15 cellular contexts compared by ENCODE assay signal in the genomic region with DNA sequence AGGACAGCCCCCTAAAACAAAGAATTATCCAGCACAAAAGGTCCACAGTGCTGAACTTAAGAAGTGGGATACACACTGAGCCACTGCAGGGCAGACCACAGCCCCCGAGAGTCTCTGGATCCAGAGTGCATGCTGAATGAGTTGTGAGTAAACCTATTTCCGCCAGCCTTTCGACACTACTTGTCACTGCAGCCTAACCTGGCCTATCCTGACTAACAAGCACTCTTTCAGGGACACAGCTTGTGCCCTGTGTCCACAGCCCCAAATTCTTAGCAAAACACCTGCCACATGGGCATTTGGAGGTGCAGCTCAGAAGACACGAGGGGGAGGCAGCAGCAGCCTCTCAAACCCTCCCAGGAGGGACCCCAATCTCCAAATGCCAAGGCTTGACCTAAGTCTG. TPM values are rescaled to one million over a fixed set of nuclear protein-coding genes. Genes with fewer than 3 reads are reported as not detected.
A peak's percentile ranks its signal among the peaks of the same experiment; 100 is the strongest.
DNase-seq lines count a peak whose midpoint lies in the region; ATAC-seq, FAIRE-seq and TF ChIP-seq lines count a peak whose summit lies in the region.
"Had no signal": no experiment of that assay in that cellular context is flagged by ENCODE, and none has a peak within 500 bp of the region (broad histone marks: within the 10 kb centered on the region; RNA-seq: fewer than 3 reads in every experiment).

No MANE protein-coding gene starts in this region.

- no peaks in the 10 kb centered on the region for H3K36me3 Mint-ChIP-seq in activated T-cell treated with anti-CD3 and anti-CD28 coated beads, Interleukin-2, amount 50 U/mL, for 24 hours (ENCODE audit: low read depth)
- H3K36me3 Mint-ChIP-seq in activated T-cell treated with anti-CD3 and anti-CD28 coated beads, Interleukin-2, amount 50 U/mL, for 72 hours (ENCODE audit: insufficient read depth in 2 of 2), result no peaks in the 10 kb centered on the region
- H3K36me3 Mint-ChIP-seq in CD14-positive monocyte (peaks cover 21 to 31% of the 10 kb centered on the region in 2 donors), immature natural killer cell (no peaks in the 10 kb centered on the region)
- peaks cover 9% of the 10 kb centered on the region for H3K36me3 Mint-ChIP-seq in activated CD8-positive, alpha-beta T cell treated with anti-CD3 and anti-CD28 coated beads for 36 hours (ENCODE audit: low read depth)

- TF ChIP-seq CTCF in CD14-positive monocyte (IDR thresholded peaks at IDR 0.05), result no peak
- TF ChIP-seq CTCF in activated CD8-positive, alpha-beta T cell treated with anti-CD3 and anti-CD28 coated beads for 36 hours (IDR thresholded peaks at IDR 0.05), result no peak
- TF ChIP-seq CTCF in psoas muscle (IDR thresholded peaks at IDR 0.05), result no peak

- no peak for DNase-seq in activated T-cell treated with anti-CD3 and anti-CD28 coated beads, Interleukin-2, amount 50 U/mL, for 24 hours
- DNase-seq in activated T-cell treated with anti-CD3 and anti-CD28 coated beads, Interleukin-2, amount 50 U/mL, for 72 hours, result no peak
- no peak for DNase-seq in CD14-positive monocyte (ENCODE audit: low spot score)
- DNase-seq in activated CD8-positive, alpha-beta T cell treated with anti-CD3 and anti-CD28 coated beads for 36 hours, result no peak
- no peak for DNase-seq in immature natural killer cell
- DNase-seq in RCC 7860 (ENCODE audit: low spot score), result no peak
- DNase-seq in putamen (ENCODE audit: low spot score), result no peak
- no peak for DNase-seq in psoas muscle
- DNase-seq: NCI-H1092, NCI-H146, NCI-H774 had no signal

- 98% methylated on average over 4 of the region's 4 CpGs for WGBS in psoas muscle, 3 donors

- peak overlapping the region; percentile 10 for H3K27ac Mint-ChIP-seq in activated T-cell treated with anti-CD3 and anti-CD28 coated beads, Interleukin-2, amount 50 U/mL, for 24 hours
- H3K27ac Mint-ChIP-seq in activated T-cell treated with anti-CD3 and anti-CD28 coated beads, Interleukin-2, amount 50 U/mL, for 72 hours, result no peak overlapping the region
- H3K27ac Mint-ChIP-seq in CD14-positive monocyte, result peak overlapping the region in 4 of 7 donors; percentile 6 to 66 (median 25)
- H3K27ac Mint-ChIP-seq in activated CD8-positive, alpha-beta T cell treated with anti-CD3 and anti-CD28 coated beads for 36 hours, result peak overlapping the region; percentile 11
- H3K27ac Mint-ChIP-seq in immature natural killer cell, result peak overlapping the region in 5 of 6 donors; percentile 10 to 92 (median 80)
- H3K27ac Mint-ChIP-seq: B cell had no signal

- H3K9me3 Mint-ChIP-seq in activated T-cell treated with anti-CD3 and anti-CD28 coated beads, Interleukin-2, amount 50 U/mL, for 24 hours, result no peaks in the 10 kb centered on the region
- peaks cover 0 to 2% of the 10 kb centered on the region in 2 donors for H3K9me3 Mint-ChIP-seq in activated T-cell treated with anti-CD3 and anti-CD28 coated beads, Interleukin-2, amount 50 U/mL, for 72 hours
- H3K9me3 Mint-ChIP-seq in CD14-positive monocyte (peaks cover 0 to 5% (median 3%) of the 10 kb centered on the region in 7 donors), immature natural killer cell (no peaks in the 10 kb centered on the region)
- peaks cover 2% of the 10 kb centered on the region for H3K9me3 Mint-ChIP-seq in activated CD8-positive, alpha-beta T cell treated with anti-CD3 and anti-CD28 coated beads for 36 hours

- no peaks in the 10 kb centered on the region for H3K27me3 ChIP-seq in psoas muscle (ENCODE audit: insufficient read depth in 3 of 3, low read length in 2 of 3)

- FAIRE-seq in RCC 7860 (lab: Jason Lieb, UNC), result no peak

- H3K9me3 ChIP-seq in psoas muscle, result no peaks in the 10 kb centered on the region

- peaks cover 12% of the 10 kb centered on the region for H3K4me1 ChIP-seq in psoas muscle

- POLR2A ChIA-PET in activated CD8-positive, alpha-beta T cell treated with anti-CD3 and anti-CD28 coated beads for 36 hours (lab: Charles Lee), result no interaction called here

- intact Hi-C loops in CD14-positive monocyte (cut with micrococcal nuclease), result no loop called here
- intact Hi-C loops in activated CD8-positive, alpha-beta T cell treated with anti-CD3 and anti-CD28 coated beads for 36 hours (cut with micrococcal nuclease), result no loop called here
- intact Hi-C loops in psoas muscle (cut with DNase I), result no loop called here

- no peaks in the 10 kb centered on the region for H3K27me3 Mint-ChIP-seq in activated T-cell treated with anti-CD3 and anti-CD28 coated beads, Interleukin-2, amount 50 U/mL, for 24 hours
- no peaks in the 10 kb centered on the region for H3K27me3 Mint-ChIP-seq in activated T-cell treated with anti-CD3 and anti-CD28 coated beads, Interleukin-2, amount 50 U/mL, for 72 hours (ENCODE audit: low read depth)
- peaks cover 0 to 3% (median 0%) of the 10 kb centered on the region in 3 donors for H3K27me3 Mint-ChIP-seq in CD14-positive monocyte (ENCODE audit: low read depth in 3 of 3)
- H3K27me3 Mint-ChIP-seq in activated CD8-positive, alpha-beta T cell treated with anti-CD3 and anti-CD28 coated beads for 36 hours, result no peaks in the 10 kb centered on the region
- peaks cover 0 to 9% (median 0%) of the 10 kb centered on the region in 3 donors for H3K27me3 Mint-ChIP-seq in immature natural killer cell (ENCODE audit: low read depth in 3 of 3)
- H3K27me3 Mint-ChIP-seq: B cell had no signal

- no peak overlapping the region for H3K4me3 ChIP-seq in psoas muscle

- CTCF ChIA-PET in activated CD8-positive, alpha-beta T cell treated with anti-CD3 and anti-CD28 coated beads for 36 hours (lab: Charles Lee), result interaction anchor here (10.1 kb wide), 1 partner anchor 29 kb away, joined by 45 read pairs; no protein-coding TSS in a partner anchor

- no peak overlapping the region for H3K27ac ChIP-seq in psoas muscle
- H3K27ac ChIP-seq: 22Rv1, KMS-11 had no signal

- H3K36me3 ChIP-seq in psoas muscle (ENCODE audit: insufficient read depth in 1 of 2, low read depth in 1 of 2), result no peaks in the 10 kb centered on the region

- H3K4me1 Mint-ChIP-seq in activated T-cell treated with anti-CD3 and anti-CD28 coated beads, Interleukin-2, amount 50 U/mL, for 24 hours (ENCODE audit: low read depth), result peaks cover 67% of the 10 kb centered on the region
- peaks cover 34% of the 10 kb centered on the region for H3K4me1 Mint-ChIP-seq in activated T-cell treated with anti-CD3 and anti-CD28 coated beads, Interleukin-2, amount 50 U/mL, for 72 hours (ENCODE audit: low read depth)
- H3K4me1 Mint-ChIP-seq in CD14-positive monocyte, result peaks cover 76% of the 10 kb centered on the region
- H3K4me1 Mint-ChIP-seq in activated CD8-positive, alpha-beta T cell treated with anti-CD3 and anti-CD28 coated beads for 36 hours (ENCODE audit: low read depth), result peaks cover 71% of the 10 kb centered on the region
- peaks cover 79 to 82% of the 10 kb centered on the region in 2 donors for H3K4me1 Mint-ChIP-seq in immature natural killer cell

- ATAC-seq in activated T-cell treated with anti-CD3 and anti-CD28 coated beads, Interleukin-2, amount 50 U/mL, for 72 hours (replicated peaks in 1 of 2), result no peak
- no peak for ATAC-seq in activated CD8-positive, alpha-beta T cell treated with anti-CD3 and anti-CD28 coated beads for 36 hours
- no peak for ATAC-seq in psoas muscle
- ATAC-seq: Right ventricle myocardium inferior had no signal

- no peak overlapping the region for H3K4me3 Mint-ChIP-seq in activated T-cell treated with anti-CD3 and anti-CD28 coated beads, Interleukin-2, amount 50 U/mL, for 24 hours
- no peak overlapping the region for H3K4me3 Mint-ChIP-seq in activated T-cell treated with anti-CD3 and anti-CD28 coated beads, Interleukin-2, amount 50 U/mL, for 72 hours
- no peak overlapping the region for H3K4me3 Mint-ChIP-seq in CD14-positive monocyte
- H3K4me3 Mint-ChIP-seq in activated CD8-positive, alpha-beta T cell treated with anti-CD3 and anti-CD28 coated beads for 36 hours, result no peak overlapping the region
- H3K4me3 Mint-ChIP-seq in immature natural killer cell, result no peak overlapping the region
- H3K4me3 Mint-ChIP-seq: B cell had no signal

RNA-seq across cellular contexts. Expression of gene ITPK1, which starts 31.3 kb away (rescaled TPM):
- 10 to 100 TPM; 53.4 to 61.8 TPM for total RNA-seq in activated T-cell treated with anti-CD3 and anti-CD28 coated beads, Interleukin-2, amount 50 U/mL, for 72 hours
- 10 to 100 TPM; 57.1 to 63.0 TPM for polyA plus RNA-seq in CD14-positive monocyte
- total RNA-seq in activated CD8-positive, alpha-beta T cell treated with anti-CD3 and anti-CD28 coated beads for 36 hours, result 10 to 100 TPM; 78.5 to 83.5 TPM
- polyA plus RNA-seq in immature natural killer cell, result 10 to 100 TPM; 19.5 to 53.0 (median 21.7) TPM
- 10 to 100 TPM; 33.7 to 51.0 (median 45.6) TPM for total RNA-seq in psoas muscle
- polyA plus RNA-seq in psoas muscle, result 10 to 100 TPM; 30.0 to 61.1 (median 32.5) TPM
